In genomic region chr9:130996205-130996604, GRCh38 we compare ENCODE assay signal across 26 cellular contexts. TPM values are rescaled to one million over a fixed set of nuclear protein-coding genes. Genes with fewer than 3 reads are reported as not detected.
"Had no signal": no experiment of that assay in that cellular context is flagged by ENCODE, and none has a peak within 500 bp of the region (broad histone marks: within the 10 kb centered on the region; RNA-seq: fewer than 3 reads in every experiment).

No MANE protein-coding gene starts in this region.

- FAIRE-seq: endometrium, frontal cortex had no signal

- H3K79me2 ChIP-seq: parathyroid adenoma had no signal

- DNase-seq: cortex of kidney; dorsolateral prefrontal cortex; effector memory CD4-positive, alpha-beta T cell; hippocampal formation; kidney glomerular epithelial cell; mucosa of descending colon; natural killer cell; occipital lobe; spleen; stimulated activated CD4-positive, alpha-beta T cell treated with anti-CD3 and anti-CD28 coated beads, Interleukin-15, amount 100 ng/mL, for 24 hours; stimulated activated CD4-positive, alpha-beta T cell treated with anti-CD3 and anti-CD28 coated beads, Interleukin-1b, Interleukin-23, amount 100 ng/mL, for 48 hours; stimulated activated CD4-positive, alpha-beta T cell treated with anti-CD3 and anti-CD28 coated beads, Interleukin-4, amount 100 ng/mL, for 24 hours; tibial artery; upper lobe of right lung had no signal

- H3K9ac ChIP-seq: parathyroid adenoma had no signal

- H3K9me3 ChIP-seq: heart left ventricle, mucosa of descending colon, prostate gland, spleen, tibial artery, upper lobe of right lung had no signal

- ATAC-seq: esophagus mucosa; mucosa of descending colon; natural killer cell; sciatic nerve; stimulated activated memory B cell treated with anti-CD40 and anti-IgM and Interleukin-4, amounts not matched to agents 10 μg/mL and 1 μg/mL and 100 μg/mL, for 72 hours had no signal

- H3K4me1 ChIP-seq: parathyroid adenoma, prostate gland, tibial artery, upper lobe of right lung had no signal

- H2AFZ ChIP-seq: parathyroid adenoma had no signal

- H3K36me3 ChIP-seq: heart left ventricle, prostate gland, spleen, tibial artery, upper lobe of right lung had no signal

- H3K4me3 ChIP-seq: dorsolateral prefrontal cortex, heart left ventricle, mucosa of descending colon, prostate gland, spleen, tibial artery, upper lobe of right lung had no signal

- H3K27ac ChIP-seq: dorsolateral prefrontal cortex, heart left ventricle, parathyroid adenoma, prostate gland, spleen, tibial artery, upper lobe of right lung had no signal

RNA-seq across cellular contexts. Expression of gene LAMC3, which starts 12.8 kb away (rescaled TPM):
- total RNA-seq: natural killer cell had no signal

RNA-seq across cellular contexts. Expression of gene FIBCD1, which starts 57.2 kb away (rescaled TPM):
- total RNA-seq: glomerular endothelial cell, liver, lung microvascular endothelial cell, natural killer cell, sciatic nerve, skeletal muscle tissue had no signal
- polyA plus RNA-seq: liver had no signal
